In genomic region chr15:78004222-78004727, GRCh38 we compare ENCODE assay signal across 13 cellular contexts.
DNase-seq lines count a peak whose midpoint lies in the region; TF ChIP-seq lines count a peak whose summit lies in the region.
"Had no signal": no experiment of that assay in that cellular context is flagged by ENCODE, and none has a peak within 500 bp of the region (broad histone marks: within the 10 kb centered on the region; RNA-seq: fewer than 3 reads in every experiment).

No MANE protein-coding gene starts in this region.

- DNase-seq in ELF-1 (ENCODE audit: low read depth, low spot score) (peak; percentile 28), GM19238 (ENCODE audit: insufficient read length, low spot score) (peak; percentile 51), ascending aorta (ENCODE audit: low spot score in 2 of 2) (no peak), prostate gland (ENCODE audit: low spot score) (no peak), NCI-H128 (lab: John Stamatoyannopoulos, UW; ENCODE audit: unreplicated experiment) (no peak), NCI-H146 (lab: John Stamatoyannopoulos, UW) (no peak), CD1c-positive myeloid dendritic cell (ENCODE audit: extremely low spot score) (no peak)
- DNase-seq: activated naive CD4-positive, alpha-beta T cell treated with anti-CD3 and anti-CD28 coated beads for 36 hours; nephron progenitor cell; OCI-M1; stimulated activated CD4-positive, alpha-beta T cell treated with anti-CD3 and anti-CD28 coated beads, Interleukin-2, amount 100 ng/mL, for 24 hours had no signal

- H3K27me3 ChIP-seq in ascending aorta, result no peaks in the 10 kb centered on the region
- no peaks in the 10 kb centered on the region for H3K27me3 ChIP-seq in prostate gland (replicated peaks; ENCODE audit: insufficient read depth)
- H3K27me3 ChIP-seq: hepatocyte, thyroid gland had no signal

- no peak for TF ChIP-seq POLR2A in prostate gland (IDR thresholded peaks at IDR 0.05)

- intact Hi-C loops in ascending aorta (cut with DNase I) (loop anchor here (2.0 to 10.0 kb wide), 2 partner anchors 63 to 119 kb away; no protein-coding TSS in a partner anchor), prostate gland (cut with DNase I) (no loop called here)

- H3K4me3 ChIP-seq in ascending aorta (no peak overlapping the region), prostate gland (no peak overlapping the region)
- H3K4me3 ChIP-seq: hepatocyte, thyroid gland had no signal

- H3K9me3 ChIP-seq in ascending aorta, result no peaks in the 10 kb centered on the region
- no peaks in the 10 kb centered on the region for H3K9me3 ChIP-seq in prostate gland
- H3K9me3 ChIP-seq: thyroid gland had no signal

- H3K36me3 ChIP-seq in ascending aorta (peaks cover 56 to 79% of the 10 kb centered on the region in 2 donors), prostate gland (no peaks in the 10 kb centered on the region)

- 57% methylated on average over 9 of the region's 9 CpGs for WGBS in prostate gland

- H3K27ac ChIP-seq in ascending aorta (peak overlapping the region; percentile 54 to 60), prostate gland (peak overlapping the region; percentile 70 to 75)
- H3K27ac ChIP-seq: hepatocyte had no signal

- TF ChIP-seq CTCF in ascending aorta (IDR thresholded peaks at IDR 0.05) (no peak), prostate gland (IDR thresholded peaks at IDR 0.05) (no peak)

- H3K4me1 ChIP-seq in ascending aorta (peaks cover 15 to 35% of the 10 kb centered on the region in 2 donors), prostate gland (replicated peaks) (peaks cover 48% of the 10 kb centered on the region)

Comparison
In these comparisons a context has a peak if more than half of its experiments do, and no peak if none do; other contexts are left out.
1. DNase-seq: peak in ELF-1 (single experiment) and GM19238 (single experiment); none in ascending aorta (0 of 2), prostate gland (single experiment), NCI-H128 (single experiment), NCI-H146 (single experiment) and CD1c-positive myeloid dendritic cell (single experiment).